In the genomic region with DNA sequence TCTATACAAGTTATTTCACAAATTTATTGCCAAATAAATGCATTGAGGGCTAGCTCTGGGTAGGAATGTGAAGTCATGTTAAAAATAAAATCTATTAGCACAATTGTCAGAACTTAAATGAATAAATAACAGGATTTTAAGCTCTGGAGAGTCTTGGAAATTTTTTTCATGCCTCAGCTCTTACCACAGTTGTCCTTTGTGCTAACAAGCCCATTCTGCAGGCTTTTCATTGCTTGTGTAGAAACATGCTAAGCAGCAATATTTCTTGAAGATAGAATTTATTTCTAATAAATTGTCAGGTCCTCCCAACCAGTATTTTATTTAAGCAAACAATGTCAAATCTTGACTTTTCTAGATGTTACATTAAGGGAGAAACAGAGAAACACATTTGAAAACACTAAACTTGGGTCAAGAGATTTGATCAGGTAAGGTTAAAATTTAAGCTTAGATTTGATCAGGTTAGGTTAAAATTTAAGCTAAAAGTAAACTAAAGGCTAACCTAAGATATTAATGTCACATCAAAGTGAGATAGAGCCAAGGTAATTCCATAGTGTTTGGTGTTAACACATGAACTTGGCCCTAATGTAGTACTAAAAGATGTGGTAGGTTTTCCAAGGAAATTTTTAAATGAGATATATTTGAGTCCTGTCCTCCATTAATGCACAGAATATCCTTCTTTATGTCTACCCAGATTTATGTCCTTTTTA, we compare ENCODE assay signal across 37 cellular contexts.
"Had no signal": no experiment of that assay in that cellular context is flagged by ENCODE, and none has a peak within 500 bp of the region (broad histone marks: within the 10 kb centered on the region; RNA-seq: fewer than 3 reads in every experiment).

No MANE protein-coding gene starts in this region.

- H3K4me3 ChIP-seq: adrenal gland, breast epithelium, cardiac muscle cell, coronary artery, dorsolateral prefrontal cortex, heart left ventricle had no signal

- H3K4me1 ChIP-seq: adrenal gland, breast epithelium, heart left ventricle had no signal

- H3K4me3 Mint-ChIP-seq: activated B cell treated with CpG ODN at 0.5 μM for 24 hours; activated CD8-positive, alpha-beta T cell treated with anti-CD3 and anti-CD28 coated beads for 36 hours; activated naive CD4-positive, alpha-beta T cell treated with anti-CD3 and anti-CD28 coated beads for 36 hours; activated naive CD4-positive, alpha-beta T cell treated with anti-CD3 and anti-CD28 coated beads, Interleukin-2, amount 50 U/mL, for 24 hours; activated naive CD8-positive, alpha-beta T cell treated with anti-CD3 and anti-CD28 coated beads for 36 hours; activated naive CD8-positive, alpha-beta T cell treated with anti-CD3 and anti-CD28 coated beads, Interleukin-2, amount 50 U/mL, for 24 hours; activated T-helper 1 cell treated with anti-CD3 and anti-CD28 coated beads, Interleukin-12 subunit alpha, Interleukin-12 subunit beta, Interleukin-2, Interleukin-4 antibody, amounts not matched to agents 30 ng/mL and 10 ng/mL and 1 ng/mL, durations not matched to agents 14 hours and 24 hours and 36 hours; brain; dendritic cell treated with granulocyte-macrophage colony-stimulating factor and Interleukin-4, amounts not matched to agents 40 ng/mL and 50 ng/mL, for 4 days; endodermal cell; T-helper 17 cell; T-helper 2 cell treated with Interferon-gamma antibody and Interleukin-4, amounts not matched to agents 5 μg/mL and 100 μg/mL, for 36 hours had no signal

- H3K27me3 ChIP-seq: adrenal gland, cardiac muscle cell, heart left ventricle had no signal

- ATAC-seq: activated CD4-positive, CD25-positive, alpha-beta regulatory T cell treated with anti-CD3 and anti-CD28 coated beads, Interleukin-2, amount 50 U/mL, for 24 hours; activated CD8-positive, alpha-beta T cell treated with anti-CD3 and anti-CD28 coated beads for 36 hours; activated naive CD8-positive, alpha-beta T cell treated with anti-CD3 and anti-CD28 coated beads, Interleukin-2, amount 50 U/mL, for 24 hours; esophagus mucosa; heart left ventricle; T-helper 17 cell had no signal

- H3K27me3 Mint-ChIP-seq: activated B cell treated with CpG ODN at 0.5 μM for 24 hours; activated CD8-positive, alpha-beta T cell treated with anti-CD3 and anti-CD28 coated beads for 36 hours; activated naive CD4-positive, alpha-beta T cell treated with anti-CD3 and anti-CD28 coated beads, Interleukin-2, amount 50 U/mL, for 24 hours; activated naive CD8-positive, alpha-beta T cell treated with anti-CD3 and anti-CD28 coated beads for 36 hours; activated naive CD8-positive, alpha-beta T cell treated with anti-CD3 and anti-CD28 coated beads, Interleukin-2, amount 50 U/mL, for 24 hours; brain; dendritic cell treated with granulocyte-macrophage colony-stimulating factor and Interleukin-4, amounts not matched to agents 40 ng/mL and 50 ng/mL, for 4 days; T-helper 17 cell had no signal

- H3K36me3 ChIP-seq: adrenal gland, breast epithelium, cardiac muscle cell, heart left ventricle, WERI-Rb-1 had no signal

- H3K36me3 Mint-ChIP-seq: activated naive CD4-positive, alpha-beta T cell treated with anti-CD3 and anti-CD28 coated beads, Interleukin-2, amount 50 U/mL, for 24 hours; activated naive CD8-positive, alpha-beta T cell treated with anti-CD3 and anti-CD28 coated beads for 36 hours; brain had no signal

- DNase-seq: activated B cell treated with CpG ODN at 0.5 μM for 24 hours; activated CD4-positive, alpha-beta T cell treated with anti-CD3 and anti-CD28 coated beads for 48 hours; activated CD4-positive, alpha-beta T cell treated with anti-CD3 and anti-CD28 coated beads, Interleukin-2, amount 50 U/mL, for 1 hour; activated CD4-positive, alpha-beta T cell treated with anti-CD3 and anti-CD28 coated beads, Interleukin-2, amount 50 U/mL, for 48 hours; activated CD8-positive, alpha-beta memory T cell treated with anti-CD3 and anti-CD28 coated beads for 24 hours; activated CD8-positive, alpha-beta T cell treated with anti-CD3 and anti-CD28 coated beads for 36 hours; activated effector memory CD4-positive, alpha-beta T cell treated with anti-CD3 and anti-CD28 coated beads, Interleukin-2, amount 50 U/mL, for 16 hours; activated naive CD4-positive, alpha-beta T cell treated with anti-CD3 and anti-CD28 coated beads for 36 hours; activated naive CD8-positive, alpha-beta T cell treated with anti-CD3 and anti-CD28 coated beads for 36 hours; activated naive CD8-positive, alpha-beta T cell treated with anti-CD3 and anti-CD28 coated beads, Interleukin-2, amount 50 U/mL, for 24 hours; activated T-cell treated with anti-CD3 and anti-CD28 coated beads, Interleukin-2, amount 50 U/mL, for 48 hours; adrenal gland; amygdala; aorta; central memory CD4-positive, alpha-beta T cell; cerebellar nuclear complex; dorsolateral prefrontal cortex; effector memory CD4-positive, alpha-beta T cell; endodermal cell; foreskin fibroblast; glutamatergic neuron; heart left ventricle; T-helper 1 cell; T-helper 17 cell; T1000; WERI-Rb-1 had no signal

- H3K27ac Mint-ChIP-seq: activated B cell treated with CpG ODN at 0.5 μM for 24 hours; activated CD8-positive, alpha-beta T cell treated with anti-CD3 and anti-CD28 coated beads for 36 hours; activated naive CD4-positive, alpha-beta T cell treated with anti-CD3 and anti-CD28 coated beads for 36 hours; activated naive CD4-positive, alpha-beta T cell treated with anti-CD3 and anti-CD28 coated beads, Interleukin-2, amount 50 U/mL, for 24 hours; activated naive CD8-positive, alpha-beta T cell treated with anti-CD3 and anti-CD28 coated beads for 36 hours; activated naive CD8-positive, alpha-beta T cell treated with anti-CD3 and anti-CD28 coated beads, Interleukin-2, amount 50 U/mL, for 24 hours; activated T-helper 1 cell treated with anti-CD3 and anti-CD28 coated beads, Interleukin-12 subunit alpha, Interleukin-12 subunit beta, Interleukin-2, Interleukin-4 antibody, amounts not matched to agents 30 ng/mL and 10 ng/mL and 1 ng/mL, durations not matched to agents 14 hours and 24 hours and 36 hours; activated T-helper 2 cell treated with anti-CD3 and anti-CD28 coated beads, Interferon-gamma antibody, Interleukin-2, Interleukin-4, amounts not matched to agents 10 μg/mL and 5 μg/mL and 100 μg/mL, durations not matched to agents 14 hours and 24 hours and 36 hours; brain; dendritic cell treated with granulocyte-macrophage colony-stimulating factor and Interleukin-4, amounts not matched to agents 40 ng/mL and 50 ng/mL, for 4 days; endodermal cell; T-helper 17 cell; T-helper 2 cell treated with Interferon-gamma antibody and Interleukin-4, amounts not matched to agents 5 μg/mL and 100 μg/mL, for 36 hours had no signal

- H3K9me3 Mint-ChIP-seq: activated naive CD4-positive, alpha-beta T cell treated with anti-CD3 and anti-CD28 coated beads, Interleukin-2, amount 50 U/mL, for 24 hours; activated naive CD8-positive, alpha-beta T cell treated with anti-CD3 and anti-CD28 coated beads for 36 hours had no signal

- H3K9me3 ChIP-seq: adrenal gland, breast epithelium, heart left ventricle had no signal

- H3K27ac ChIP-seq: adrenal gland, breast epithelium, cardiac muscle cell, coronary artery, dorsolateral prefrontal cortex, heart left ventricle, WERI-Rb-1 had no signal

- H3K4me1 Mint-ChIP-seq: activated B cell treated with CpG ODN at 0.5 μM for 24 hours; activated naive CD4-positive, alpha-beta T cell treated with anti-CD3 and anti-CD28 coated beads, Interleukin-2, amount 50 U/mL, for 24 hours; activated naive CD8-positive, alpha-beta T cell treated with anti-CD3 and anti-CD28 coated beads for 36 hours; activated naive CD8-positive, alpha-beta T cell treated with anti-CD3 and anti-CD28 coated beads, Interleukin-2, amount 50 U/mL, for 24 hours; brain; T-helper 17 cell had no signal
